Comparison of ENCODE assay signal across 7 cellular contexts in genomic region chr7:139072803-139073202, GRCh38. TPM values are rescaled to one million over a fixed set of nuclear protein-coding genes. Genes with fewer than 3 reads are reported as not detected.
DNase-seq lines count a peak whose midpoint lies in the region; ATAC-seq lines count a peak whose summit lies in the region.
"Not testable (repeated sequence)": the region's sequence is repeated elsewhere in the genome, so short reads cannot be mapped to it uniquely, and the experiment has no call there.

No MANE protein-coding gene starts in this region.

- not testable (repeated sequence) for H3K9me3 Mint-ChIP-seq in CD8-positive, alpha-beta memory T cell; T-helper 2 cell treated with Interferon-gamma antibody and Interleukin-4, amounts not matched to agents 5 μg/mL and 100 μg/mL, for 36 hours; activated CD8-positive, alpha-beta T cell treated with anti-CD3 and anti-CD28 coated beads, Interleukin-2, amount 10 ng/mL, durations not matched to agents 7 days and 5 days (ENCODE audit: insufficient read depth); activated naive CD4-positive, alpha-beta T cell treated with anti-CD3 and anti-CD28 coated beads, Interleukin-2, amount 50 U/mL, for 24 hours; natural killer cell treated with Interleukin-12 subunit alpha and Interleukin-12 subunit beta and Interleukin-15 and Interleukin-18, amount 100 ng/mL, for 72 hours

- not testable (repeated sequence) for ATAC-seq in activated CD8-positive, alpha-beta T cell treated with anti-CD3 and anti-CD28 coated beads, Interleukin-2, amount 10 ng/mL, durations not matched to agents 7 days and 5 days; natural killer cell treated with Interleukin-12 subunit alpha and Interleukin-12 subunit beta and Interleukin-15 and Interleukin-18, amount 100 ng/mL, for 72 hours

- not testable (repeated sequence) for H3K27me3 ChIP-seq in CD8-positive, alpha-beta memory T cell (ENCODE audit: insufficient read depth, low read length, poor library complexity, severe bottlenecking); effector memory CD4-positive, alpha-beta T cell (replicated peaks; ENCODE audit: control insufficient read depth, insufficient read depth, low read length, poor library complexity, severe bottlenecking)

- CTCF ChIA-PET in CD8-positive, alpha-beta memory T cell (lab: Charles Lee), result interaction anchor here (1.0 to 4.2 kb wide), 5 partner anchors 9 to 187 kb away, joined by 4 to 30 read pairs (median 7); no protein-coding TSS in a partner anchor
- CTCF ChIA-PET in activated CD8-positive, alpha-beta T cell treated with anti-CD3 and anti-CD28 coated beads, Interleukin-2, amount 10 ng/mL, durations not matched to agents 7 days and 5 days (lab: Charles Lee), result interaction anchor here (0.6 to 5.5 kb wide), 5 partner anchors 9 to 186 kb away, joined by 3 to 38 read pairs (median 7); no protein-coding TSS in a partner anchor

- not testable (repeated sequence) for H3K27me3 Mint-ChIP-seq in CD8-positive, alpha-beta memory T cell; T-helper 2 cell treated with Interferon-gamma antibody and Interleukin-4, amounts not matched to agents 5 μg/mL and 100 μg/mL, for 36 hours (ENCODE audit: low read depth); activated CD8-positive, alpha-beta T cell treated with anti-CD3 and anti-CD28 coated beads, Interleukin-2, amount 10 ng/mL, durations not matched to agents 7 days and 5 days (ENCODE audit: low read depth); activated naive CD4-positive, alpha-beta T cell treated with anti-CD3 and anti-CD28 coated beads, Interleukin-2, amount 50 U/mL, for 24 hours; natural killer cell treated with Interleukin-12 subunit alpha and Interleukin-12 subunit beta and Interleukin-15 and Interleukin-18, amount 100 ng/mL, for 72 hours

- peaks cover 37 to 78% (median 66%) of the 10 kb centered on the region in 3 donors for H3K4me1 Mint-ChIP-seq in CD8-positive, alpha-beta memory T cell
- peaks cover 48% of the 10 kb centered on the region for H3K4me1 Mint-ChIP-seq in T-helper 2 cell treated with Interferon-gamma antibody and Interleukin-4, amounts not matched to agents 5 μg/mL and 100 μg/mL, for 36 hours (ENCODE audit: low read depth)
- H3K4me1 Mint-ChIP-seq in activated CD8-positive, alpha-beta T cell treated with anti-CD3 and anti-CD28 coated beads, Interleukin-2, amount 10 ng/mL, durations not matched to agents 7 days and 5 days (ENCODE audit: low read depth), result peaks cover 68% of the 10 kb centered on the region
- peaks cover 55% of the 10 kb centered on the region for H3K4me1 Mint-ChIP-seq in activated naive CD4-positive, alpha-beta T cell treated with anti-CD3 and anti-CD28 coated beads, Interleukin-2, amount 50 U/mL, for 24 hours
- H3K4me1 Mint-ChIP-seq in natural killer cell treated with Interleukin-12 subunit alpha and Interleukin-12 subunit beta and Interleukin-15 and Interleukin-18, amount 100 ng/mL, for 72 hours (ENCODE audit: low read depth in 2 of 2), result peaks cover 34 to 37% of the 10 kb centered on the region in 2 donors

- not testable (repeated sequence) for H3K4me3 ChIP-seq in CD8-positive, alpha-beta memory T cell (ENCODE audit: low read length); effector memory CD4-positive, alpha-beta T cell (ENCODE audit: insufficient read depth, low read depth, low read length, poor library complexity, severe bottlenecking)

- H3K4me1 ChIP-seq in CD8-positive, alpha-beta memory T cell (ENCODE audit: insufficient read depth, low read length), result peaks cover 43% of the 10 kb centered on the region
- H3K4me1 ChIP-seq in effector memory CD4-positive, alpha-beta T cell (ENCODE audit: control insufficient read depth, insufficient read depth, low read length, poor library complexity, severe bottlenecking), result peaks cover 20% of the 10 kb centered on the region

- peak overlapping the region; percentile 60 to 94 (median 86) for H3K27ac Mint-ChIP-seq in CD8-positive, alpha-beta memory T cell
- H3K27ac Mint-ChIP-seq in T-helper 2 cell treated with Interferon-gamma antibody and Interleukin-4, amounts not matched to agents 5 μg/mL and 100 μg/mL, for 36 hours, result peak overlapping the region; percentile 80
- peak overlapping the region; percentile 86 for H3K27ac Mint-ChIP-seq in activated CD8-positive, alpha-beta T cell treated with anti-CD3 and anti-CD28 coated beads, Interleukin-2, amount 10 ng/mL, durations not matched to agents 7 days and 5 days
- peak overlapping the region; percentile 87 for H3K27ac Mint-ChIP-seq in activated naive CD4-positive, alpha-beta T cell treated with anti-CD3 and anti-CD28 coated beads, Interleukin-2, amount 50 U/mL, for 24 hours
- peak overlapping the region; percentile 68 to 71 for H3K27ac Mint-ChIP-seq in natural killer cell treated with Interleukin-12 subunit alpha and Interleukin-12 subunit beta and Interleukin-15 and Interleukin-18, amount 100 ng/mL, for 72 hours

- not testable (repeated sequence) for H3K9me3 ChIP-seq in CD8-positive, alpha-beta memory T cell (ENCODE audit: low read length); effector memory CD4-positive, alpha-beta T cell (ENCODE audit: control insufficient read depth, low read length)

- POLR2A ChIA-PET in CD8-positive, alpha-beta memory T cell (lab: Charles Lee), result interaction anchor here (0.9 to 2.0 kb wide), 3 partner anchors 13 to 38 kb away, joined by 3 to 4 read pairs (median 4); no protein-coding TSS in a partner anchor
- POLR2A ChIA-PET in activated CD8-positive, alpha-beta T cell treated with anti-CD3 and anti-CD28 coated beads, Interleukin-2, amount 10 ng/mL, durations not matched to agents 7 days and 5 days (lab: Charles Lee), result interaction anchor here (1.0 to 1.3 kb wide), 3 partner anchors 12 to 23 kb away, joined by 3 to 5 read pairs (median 4); no protein-coding TSS in a partner anchor

- not testable (repeated sequence) for DNase-seq in CD8-positive, alpha-beta memory T cell; T-helper 2 cell treated with Interferon-gamma antibody and Interleukin-4, amounts not matched to agents 5 μg/mL and 100 μg/mL, for 36 hours (ENCODE audit: low spot score); effector memory CD4-positive, alpha-beta T cell; natural killer cell treated with Interleukin-12 subunit alpha and Interleukin-12 subunit beta and Interleukin-15 and Interleukin-18, amount 100 ng/mL, for 72 hours (ENCODE audit: low spot score)
- DNase-seq in NCI-H69 (lab: John Stamatoyannopoulos, UW), result peak; percentile 11
- peak; percentile 18 for DNase-seq in activated CD8-positive, alpha-beta T cell treated with anti-CD3 and anti-CD28 coated beads, Interleukin-2, amount 10 ng/mL, durations not matched to agents 7 days and 5 days

- peaks cover 26 to 81% (median 32%) of the 10 kb centered on the region in 3 donors for H3K36me3 Mint-ChIP-seq in CD8-positive, alpha-beta memory T cell
- peaks cover 72% of the 10 kb centered on the region for H3K36me3 Mint-ChIP-seq in T-helper 2 cell treated with Interferon-gamma antibody and Interleukin-4, amounts not matched to agents 5 μg/mL and 100 μg/mL, for 36 hours (ENCODE audit: low read depth)
- peaks cover 78% of the 10 kb centered on the region for H3K36me3 Mint-ChIP-seq in activated CD8-positive, alpha-beta T cell treated with anti-CD3 and anti-CD28 coated beads, Interleukin-2, amount 10 ng/mL, durations not matched to agents 7 days and 5 days (ENCODE audit: low read depth)
- H3K36me3 Mint-ChIP-seq in activated naive CD4-positive, alpha-beta T cell treated with anti-CD3 and anti-CD28 coated beads, Interleukin-2, amount 50 U/mL, for 24 hours, result peaks cover 23% of the 10 kb centered on the region
- H3K36me3 Mint-ChIP-seq in natural killer cell treated with Interleukin-12 subunit alpha and Interleukin-12 subunit beta and Interleukin-15 and Interleukin-18, amount 100 ng/mL, for 72 hours, result peaks cover 25% of the 10 kb centered on the region

- H3K4me3 Mint-ChIP-seq in CD8-positive, alpha-beta memory T cell, result peak overlapping the region; percentile 27 to 84 (median 69)
- peak overlapping the region; percentile 59 for H3K4me3 Mint-ChIP-seq in T-helper 2 cell treated with Interferon-gamma antibody and Interleukin-4, amounts not matched to agents 5 μg/mL and 100 μg/mL, for 36 hours
- H3K4me3 Mint-ChIP-seq in activated CD8-positive, alpha-beta T cell treated with anti-CD3 and anti-CD28 coated beads, Interleukin-2, amount 10 ng/mL, durations not matched to agents 7 days and 5 days, result peak overlapping the region; percentile 66
- H3K4me3 Mint-ChIP-seq in activated naive CD4-positive, alpha-beta T cell treated with anti-CD3 and anti-CD28 coated beads, Interleukin-2, amount 50 U/mL, for 24 hours, result peak overlapping the region; percentile 69
- H3K4me3 Mint-ChIP-seq in natural killer cell treated with Interleukin-12 subunit alpha and Interleukin-12 subunit beta and Interleukin-15 and Interleukin-18, amount 100 ng/mL, for 72 hours, result peak overlapping the region; percentile 86

- H3K36me3 ChIP-seq in CD8-positive, alpha-beta memory T cell (ENCODE audit: insufficient read depth, low read length), result peaks cover 72% of the 10 kb centered on the region
- H3K36me3 ChIP-seq in effector memory CD4-positive, alpha-beta T cell (ENCODE audit: control insufficient read depth, insufficient read depth, low read length), result peaks cover 84% of the 10 kb centered on the region

- not testable (repeated sequence) for H3K27ac ChIP-seq in CD8-positive, alpha-beta memory T cell (ENCODE audit: low read depth, low read length)
- H3K27ac ChIP-seq in effector memory CD4-positive, alpha-beta T cell (ENCODE audit: insufficient read depth, low read length, poor library complexity, severe bottlenecking), result peak overlapping the region; percentile 53

RNA-seq across cellular contexts. Expression of gene ZC3HAV1, which starts 36.7 kb away (rescaled TPM):
- total RNA-seq in CD8-positive, alpha-beta memory T cell, result 10 to 100 TPM; 89.9 to 92.8 TPM
- polyA plus RNA-seq in CD8-positive, alpha-beta memory T cell, result 153 TPM
- 100 to 1,000 TPM; 121 to 122 TPM for total RNA-seq in activated CD8-positive, alpha-beta T cell treated with anti-CD3 and anti-CD28 coated beads, Interleukin-2, amount 10 ng/mL, durations not matched to agents 7 days and 5 days
- 100 to 1,000 TPM in 1 of 2 donors, 10 to 100 TPM in 1; 88.2 to 104 TPM for total RNA-seq in natural killer cell treated with Interleukin-12 subunit alpha and Interleukin-12 subunit beta and Interleukin-15 and Interleukin-18, amount 100 ng/mL, for 72 hours

RNA-seq across cellular contexts. Expression of gene ZC3HAV1L, which starts 37.0 kb away (rescaled TPM):
- total RNA-seq in CD8-positive, alpha-beta memory T cell, result 10 to 100 TPM; 12.6 to 13.6 TPM
- 1.1 TPM for polyA plus RNA-seq in CD8-positive, alpha-beta memory T cell
- 10 to 100 TPM; 17.3 to 20.2 TPM for total RNA-seq in activated CD8-positive, alpha-beta T cell treated with anti-CD3 and anti-CD28 coated beads, Interleukin-2, amount 10 ng/mL, durations not matched to agents 7 days and 5 days
- 1 to 10 TPM; 3.7 to 8.7 TPM for total RNA-seq in natural killer cell treated with Interleukin-12 subunit alpha and Interleukin-12 subunit beta and Interleukin-15 and Interleukin-18, amount 100 ng/mL, for 72 hours
